8 cellular contexts compared by ENCODE assay signal in genomic region chr4:41990383-41991111, GRCh38. TPM values are rescaled to one million over a fixed set of nuclear protein-coding genes. Genes with fewer than 3 reads are reported as not detected.
DNase-seq lines count a peak whose midpoint lies in the region; ATAC-seq and FAIRE-seq lines count a peak whose summit lies in the region.

Gene SLC30A9, plus strand, starts transcription at chr4:41990530. Its CDS starts 122 bp downstream, at chr4:41990652.

- H3K4me1 ChIP-seq in BLaER1 = peaks cover 30% of the 10 kb centered on the region

- H3K27ac ChIP-seq in BLaER1 (peak within 1 kb of the TSS; percentile 83), cingulate gyrus (ENCODE audit: low read depth, low read length) (peak within 1 kb of the TSS; percentile 49)

- no peaks in the 10 kb centered on the region for H3K36me3 ChIP-seq in BLaER1

- H3K4me1 Mint-ChIP-seq in activated CD4-positive, alpha-beta T cell treated with anti-CD3 and anti-CD28 coated beads for 36 hours = peaks cover 25% of the 10 kb centered on the region

- peak within 1 kb of the TSS; percentile 91 for H3K4me3 ChIP-seq in BLaER1

- peak; percentile 98 for ATAC-seq in HG03457 (IDR thresholded peaks at IDR 0.05; ENCODE audit: unreplicated experiment)
- peak; percentile 97 for ATAC-seq in activated CD4-positive, alpha-beta T cell treated with anti-CD3 and anti-CD28 coated beads for 36 hours

- H4K20me1 ChIP-seq in BLaER1 = no peaks in the 10 kb centered on the region

- H3K4me3 Mint-ChIP-seq in activated CD4-positive, alpha-beta T cell treated with anti-CD3 and anti-CD28 coated beads for 36 hours = peak within 1 kb of the TSS; percentile 93

- H3K36me3 Mint-ChIP-seq in activated CD4-positive, alpha-beta T cell treated with anti-CD3 and anti-CD28 coated beads for 36 hours (ENCODE audit: low read depth) = peaks cover 7% of the 10 kb centered on the region

- no peaks in the 10 kb centered on the region for H3K27me3 Mint-ChIP-seq in activated CD4-positive, alpha-beta T cell treated with anti-CD3 and anti-CD28 coated beads for 36 hours

- CTCF ChIA-PET in activated CD4-positive, alpha-beta T cell treated with anti-CD3 and anti-CD28 coated beads for 36 hours (lab: Charles Lee) = interaction anchor here (0.7 to 1.8 kb wide), 2 partner anchors 33 to 209 kb away, joined by 3 to 4 read pairs; no protein-coding TSS in a partner anchor

- DNase-seq in GM19239 (ENCODE audit: insufficient read length, low spot score) (peak; percentile 91), NCI-H524 (lab: John Stamatoyannopoulos, UW) (peak; percentile 90 to 94), kidney tubule cell (ENCODE audit: low spot score) (peak; percentile 94)
- peak; percentile 95 for DNase-seq in activated CD4-positive, alpha-beta T cell treated with anti-CD3 and anti-CD28 coated beads for 36 hours
- peak; percentile 75 to 91 (median 86) for DNase-seq in stimulated activated CD4-positive, alpha-beta T cell treated with anti-CD3 and anti-CD28 coated beads, Interleukin-1b, Interleukin-23, amount 100 ng/mL, for 24 hours (ENCODE audit: low read depth in 4 of 4, low spot score in 1 of 4)

- H3K9me3 ChIP-seq in BLaER1 = no peaks in the 10 kb centered on the region

- POLR2A ChIA-PET in activated CD4-positive, alpha-beta T cell treated with anti-CD3 and anti-CD28 coated beads for 36 hours (lab: Charles Lee) = interaction anchor here (1.4 kb wide), 1 partner anchor 56 kb away, joined by 4 read pairs; the partner anchor contains the start of gene TMEM33

- intact Hi-C loops in activated CD4-positive, alpha-beta T cell treated with anti-CD3 and anti-CD28 coated beads for 36 hours (cut with DNase I, micrococcal nuclease) = loop anchor here (1.0 to 10.0 kb wide), 3 partner anchors 55 to 776 kb away; partner anchors contain the start of genes TMEM33 (in 2 of the 2), APBB2 (in 1 of the 2) and ATP8A1 (in 1 of the 2)

- FAIRE-seq in GM19239 (lab: Jason Lieb, UNC) = peak; percentile 98

- no peaks in the 10 kb centered on the region for H3K27me3 ChIP-seq in BLaER1

- no peaks in the 10 kb centered on the region for H3K9me3 Mint-ChIP-seq in activated CD4-positive, alpha-beta T cell treated with anti-CD3 and anti-CD28 coated beads for 36 hours (ENCODE audit: low read depth)

- H3K27ac Mint-ChIP-seq in activated CD4-positive, alpha-beta T cell treated with anti-CD3 and anti-CD28 coated beads for 36 hours = peak within 1 kb of the TSS; percentile 97

- peak within 1 kb of the TSS; percentile 91 for H3K4me2 ChIP-seq in BLaER1

- peak within 1 kb of the TSS; percentile 84 for H3K9ac ChIP-seq in BLaER1

RNA-seq across cellular contexts. Expression of gene SLC30A9, which starts in this region (rescaled TPM):
- total RNA-seq in activated CD4-positive, alpha-beta T cell treated with anti-CD3 and anti-CD28 coated beads for 36 hours = 10 to 100 TPM; 55.8 to 59.6 TPM

Comparison
In these comparisons a context has a peak if more than half of its experiments do, and no peak if none do; other contexts are left out.
1. Peak in every context shown above with its lines: DNase-seq, ATAC-seq, H3K4me3 ChIP-seq and H3K27ac ChIP-seq.